Comparison of ENCODE assay signal across 15 cellular contexts in the genomic region with DNA sequence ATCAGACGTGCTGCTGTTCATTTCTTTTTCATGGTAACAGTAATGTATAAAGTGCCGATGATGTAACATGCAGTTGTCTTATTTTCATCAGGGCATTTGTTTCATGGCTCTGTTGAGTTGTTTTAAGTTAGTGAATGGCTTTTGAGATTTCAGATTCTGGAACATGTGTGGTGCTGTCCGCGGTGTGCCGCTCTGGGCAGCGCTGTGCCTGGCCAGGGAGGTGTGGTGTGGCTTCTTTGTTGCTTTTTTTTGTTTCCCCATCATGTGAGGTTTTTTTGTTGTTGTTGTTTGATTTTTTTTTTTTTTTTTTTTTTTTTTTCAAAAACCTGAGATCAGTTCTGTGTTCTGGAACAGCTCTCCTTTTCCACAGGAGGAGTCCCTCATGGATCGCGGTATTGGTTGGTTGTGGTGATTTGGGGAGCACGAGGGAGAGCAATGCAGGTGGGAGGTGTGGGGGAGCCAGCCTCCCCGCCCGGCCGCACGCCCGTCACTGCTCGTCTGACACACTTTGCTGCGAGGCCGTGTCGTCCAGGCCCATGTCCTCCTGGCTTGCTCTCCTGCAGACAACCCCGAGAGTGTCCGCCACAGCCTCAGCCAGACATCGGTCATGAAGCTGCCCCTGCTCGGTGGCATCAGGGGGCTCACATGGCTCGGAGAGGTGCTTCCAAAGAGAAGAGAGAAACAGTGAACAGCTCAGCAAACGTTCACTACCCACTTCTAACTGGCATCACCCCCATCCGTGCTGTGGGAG. TPM values are rescaled to one million over a fixed set of nuclear protein-coding genes. Genes with fewer than 3 reads are reported as not detected.
DNase-seq lines count a peak whose midpoint lies in the region; ATAC-seq and TF ChIP-seq lines count a peak whose summit lies in the region.
"Had no signal": no experiment of that assay in that cellular context is flagged by ENCODE, and none has a peak within 500 bp of the region (broad histone marks: within the 10 kb centered on the region; RNA-seq: fewer than 3 reads in every experiment).

No MANE protein-coding gene starts in this region.

- H4K20me1 ChIP-seq in Karpas-422 (ENCODE audit: insufficient read depth, low read depth, low read length), result no peaks in the 10 kb centered on the region

- no peak for DNase-seq in activated naive CD4-positive, alpha-beta T cell treated with anti-CD3 and anti-CD28 coated beads, Interleukin-2, amount 50 U/mL, for 72 hours (ENCODE audit: low spot score in 2 of 2)
- DNase-seq in activated naive CD4-positive, alpha-beta T cell treated with anti-CD3 and anti-CD28 coated beads, Interleukin-2, amount 50 U/mL, for 16 hours, result no peak
- DNase-seq in caudate nucleus (lab: John Stamatoyannopoulos, UW), result no peak
- DNase-seq in ureter (ENCODE audit: low spot score), result peak; percentile 28
- no peak for DNase-seq in Karpas-422
- no peak for DNase-seq in ACHN
- DNase-seq: AML-193, HCEC 1CT, KBM-7, NCI-H1048, NCI-H446, PC-9 had no signal

- H3K4me3 Mint-ChIP-seq in nephron, result no peak overlapping the region
- no peak overlapping the region for H3K4me3 Mint-ChIP-seq in stimulated activated memory B cell treated with anti-CD40 and anti-IgM and Interleukin-4, amounts not matched to agents 10 μg/mL and 1 μg/mL and 100 μg/mL, for 72 hours

- no peak for ATAC-seq in activated naive CD4-positive, alpha-beta T cell treated with anti-CD3 and anti-CD28 coated beads, Interleukin-2, amount 50 U/mL, for 72 hours
- no peak for ATAC-seq in stimulated activated memory B cell treated with anti-CD40 and anti-IgM and Interleukin-4, amounts not matched to agents 10 μg/mL and 1 μg/mL and 100 μg/mL, for 72 hours

- H2AFZ ChIP-seq in Karpas-422 (ENCODE audit: low read length), result no peak overlapping the region
- H2AFZ ChIP-seq: PC-9 had no signal

- in situ Hi-C loops in ACHN (cut with HindIII; ENCODE audit: low pct_ligation_motif_present, low pct_unique_long_range_greater_than_20kb, low sequenced_read_pairs), result no loop called here

- no peaks in the 10 kb centered on the region for H3K27me3 ChIP-seq in Karpas-422 (ENCODE audit: low read length)

- H3K9me3 ChIP-seq in Karpas-422 (ENCODE audit: low read length), result no peaks in the 10 kb centered on the region

- no peaks in the 10 kb centered on the region for H3K9me2 ChIP-seq in Karpas-422 (replicated peaks; ENCODE audit: insufficient read depth, low read length)

- H3K9me3 Mint-ChIP-seq in activated naive CD4-positive, alpha-beta T cell treated with anti-CD3 and anti-CD28 coated beads, Interleukin-2, amount 50 U/mL, for 72 hours, result no peaks in the 10 kb centered on the region
- no peaks in the 10 kb centered on the region for H3K9me3 Mint-ChIP-seq in nephron
- no peaks in the 10 kb centered on the region for H3K9me3 Mint-ChIP-seq in stimulated activated memory B cell treated with anti-CD40 and anti-IgM and Interleukin-4, amounts not matched to agents 10 μg/mL and 1 μg/mL and 100 μg/mL, for 72 hours

- TF ChIP-seq CTCF in nephron (IDR thresholded peaks at IDR 0.05; ENCODE audit: unreplicated experiment in 3 of 3), result no peak

- H3K27ac ChIP-seq in caudate nucleus (ENCODE audit: low read depth, low read length) (peak overlapping the region; percentile 81), Karpas-422 (ENCODE audit: low read length) (no peak overlapping the region)
- H3K27ac ChIP-seq: HL-60, PC-9 had no signal

- no peak overlapping the region for H3K4me3 ChIP-seq in Karpas-422 (ENCODE audit: low read length)
- H3K4me3 ChIP-seq: PC-9 had no signal

- H3K27me3 Mint-ChIP-seq in nephron (ENCODE audit: low read depth), result peaks cover 3% of the 10 kb centered on the region
- H3K27me3 Mint-ChIP-seq in stimulated activated memory B cell treated with anti-CD40 and anti-IgM and Interleukin-4, amounts not matched to agents 10 μg/mL and 1 μg/mL and 100 μg/mL, for 72 hours, result no peaks in the 10 kb centered on the region

- no peak overlapping the region for H3K9ac ChIP-seq in Karpas-422 (ENCODE audit: low read length)

- peak overlapping the region; percentile 47 to 60 for H3K27ac Mint-ChIP-seq in activated naive CD4-positive, alpha-beta T cell treated with anti-CD3 and anti-CD28 coated beads, Interleukin-2, amount 50 U/mL, for 72 hours
- H3K27ac Mint-ChIP-seq in nephron, result peak overlapping the region in 2 of 3 experiments; percentile 34 to 58
- H3K27ac Mint-ChIP-seq in stimulated activated memory B cell treated with anti-CD40 and anti-IgM and Interleukin-4, amounts not matched to agents 10 μg/mL and 1 μg/mL and 100 μg/mL, for 72 hours, result no peak overlapping the region

- H3K36me3 ChIP-seq in Karpas-422 (ENCODE audit: insufficient read depth, low read length), result no peaks in the 10 kb centered on the region

- peaks cover under 1 to 8% of the 10 kb centered on the region in 2 donors for H3K36me3 Mint-ChIP-seq in activated naive CD4-positive, alpha-beta T cell treated with anti-CD3 and anti-CD28 coated beads, Interleukin-2, amount 50 U/mL, for 72 hours
- peaks cover 19% of the 10 kb centered on the region for H3K36me3 Mint-ChIP-seq in nephron (ENCODE audit: low read depth)
- H3K36me3 Mint-ChIP-seq in stimulated activated memory B cell treated with anti-CD40 and anti-IgM and Interleukin-4, amounts not matched to agents 10 μg/mL and 1 μg/mL and 100 μg/mL, for 72 hours, result peaks cover 19% of the 10 kb centered on the region

- H3K4me1 ChIP-seq in Karpas-422 (ENCODE audit: low read length), result peaks cover 6% of the 10 kb centered on the region

- H3K4me2 ChIP-seq in Karpas-422 (ENCODE audit: low read depth, low read length, poor library complexity, severe bottlenecking), result no peak overlapping the region
- H3K4me2 ChIP-seq: PC-9 had no signal

- H3K79me2 ChIP-seq in Karpas-422 (ENCODE audit: low read length), result no peaks in the 10 kb centered on the region

- peaks cover 23% of the 10 kb centered on the region for H3K4me1 Mint-ChIP-seq in nephron
- peaks cover 2% of the 10 kb centered on the region for H3K4me1 Mint-ChIP-seq in stimulated activated memory B cell treated with anti-CD40 and anti-IgM and Interleukin-4, amounts not matched to agents 10 μg/mL and 1 μg/mL and 100 μg/mL, for 72 hours

RNA-seq across cellular contexts. Expression of gene NTPCR, which starts 33.6 kb away (rescaled TPM):
- 10 to 100 TPM; 59.0 to 85.4 TPM for total RNA-seq in activated naive CD4-positive, alpha-beta T cell treated with anti-CD3 and anti-CD28 coated beads, Interleukin-2, amount 50 U/mL, for 72 hours
- total RNA-seq in ureter, result 49.0 TPM
- 14.9 and 33.1 TPM in 2 replicates for total RNA-seq in Karpas-422 (2014; rRNA removed; shearing (Covaris generic); ENCODE audit: low replicate concordance)
